ENCODE assay signal across 21 cellular contexts in genomic region chr1:108048311-108049082, GRCh38.
DNase-seq lines count a peak whose midpoint lies in the region; ATAC-seq and TF ChIP-seq lines count a peak whose summit lies in the region.
"Had no signal": no experiment of that assay in that cellular context is flagged by ENCODE, and none has a peak within 500 bp of the region (broad histone marks: within the 10 kb centered on the region; RNA-seq: fewer than 3 reads in every experiment).

No MANE protein-coding gene starts in this region.

- DNase-seq in breast epithelium (ENCODE audit: low spot score in 2 of 2) (no peak), MCF 10A (ENCODE audit: unreplicated experiment) (no peak), PC-3 (no peak), immature natural killer cell (no peak), upper lobe of right lung (no peak), right atrium auricular region (ENCODE audit: low spot score) (no peak)
- no peak for DNase-seq in activated CD4-positive, alpha-beta T cell treated with anti-CD3 and anti-CD28 coated beads, Interleukin-2, amount 10 ng/mL, durations not matched to agents 7 days and 5 days
- no peak for DNase-seq in CD8-positive, alpha-beta memory T cell
- DNase-seq: Caco-2, GOT3, IMR-90, Karpas-422, NCI-H1105, NCI-H2081, NCI-H2171, NCI-H524 treated with DMSO at 0.1 percent for 48 hours, NCI-H82, Peyer's patch, SJCRH30 had no signal

- intact Hi-C loops in breast epithelium (cut with DNase I; ENCODE audit: low total_unique reads) (loop anchor here (2.0 kb wide), 1 partner anchor 46 kb away; no protein-coding TSS in a partner anchor), MCF 10A (cut with micrococcal nuclease) (no loop called here), PC-3 (cut with micrococcal nuclease) (loop anchor here (1.0 to 5.0 kb wide), 2 partner anchors 34 to 77 kb away; no protein-coding TSS in a partner anchor), upper lobe of right lung (cut with DNase I) (no loop called here)

- 0 out of 2 replicates have a peak overlapping the region, but pooled peaks have one; percentile 22 for H3K4me2 ChIP-seq in PC-3 (ENCODE audit: low read length)

- POLR2A ChIA-PET in MCF 10A (lab: Yijun Ruan, JAX), result interaction anchor here (0.6 kb wide), 1 partner anchor 458 kb away, joined by 3 read pairs; no protein-coding TSS in a partner anchor
- POLR2A ChIA-PET in PC-3 (lab: Charles Lee; ENCODE audit: unreplicated experiment), result no interaction called here
- POLR2A ChIA-PET in activated CD4-positive, alpha-beta T cell treated with anti-CD3 and anti-CD28 coated beads, Interleukin-2, amount 10 ng/mL, durations not matched to agents 7 days and 5 days (lab: Charles Lee), result no interaction called here
- POLR2A ChIA-PET in CD8-positive, alpha-beta memory T cell (lab: Charles Lee), result no interaction called here

- H3K9me2 ChIP-seq in PC-3 (replicated peaks; ENCODE audit: low read length), result no peaks in the 10 kb centered on the region

- ATAC-seq in PC-3 (no peak), upper lobe of right lung (peak; percentile 10)

- H3K9me3 ChIP-seq in breast epithelium (no peaks in the 10 kb centered on the region), PC-3 (ENCODE audit: low read length) (no peaks in the 10 kb centered on the region), upper lobe of right lung (no peaks in the 10 kb centered on the region), right atrium auricular region (no peaks in the 10 kb centered on the region)
- no peaks in the 10 kb centered on the region for H3K9me3 ChIP-seq in CD8-positive, alpha-beta memory T cell (ENCODE audit: low read length)
- H3K9me3 ChIP-seq: Caco-2, Peyer's patch, SJCRH30 had no signal

- no peak for TF ChIP-seq POLR2A in breast epithelium (IDR thresholded peaks at IDR 0.05)

- no peak overlapping the region for H3K4me3 ChIP-seq in breast epithelium
- H3K4me3 ChIP-seq in PC-3 (ENCODE audit: low read length), result no peak overlapping the region
- H3K4me3 ChIP-seq in upper lobe of right lung, result no peak overlapping the region
- no peak overlapping the region for H3K4me3 ChIP-seq in right atrium auricular region
- H3K4me3 ChIP-seq in CD8-positive, alpha-beta memory T cell (ENCODE audit: low read length), result no peak overlapping the region
- H3K4me3 ChIP-seq: MG63, Peyer's patch, SJCRH30 had no signal

- no peaks in the 10 kb centered on the region for H3K79me2 ChIP-seq in PC-3 (ENCODE audit: low read length)

- H3K27ac ChIP-seq in breast epithelium (peak overlapping the region; percentile 75 to 77), PC-3 (ENCODE audit: low read length) (no peak overlapping the region), upper lobe of right lung (no peak overlapping the region), right atrium auricular region (peak overlapping the region in 1 of 2 donors; percentile 30)
- H3K27ac ChIP-seq in CD8-positive, alpha-beta memory T cell (ENCODE audit: low read depth, low read length), result no peak overlapping the region
- H3K27ac ChIP-seq: Peyer's patch, SJCRH30 had no signal

- TF ChIP-seq CTCF in breast epithelium (IDR thresholded peaks at IDR 0.05) (no peak), MCF 10A (IDR thresholded peaks at IDR 0.05; ENCODE audit: unreplicated experiment) (no peak), PC-3 (conservative IDR thresholded peaks at IDR 0.05; ENCODE audit: low read depth, low read length) (no peak), upper lobe of right lung (IDR thresholded peaks at IDR 0.05) (no peak), right atrium auricular region (IDR thresholded peaks at IDR 0.05) (no peak)

- H2AFZ ChIP-seq in PC-3 (ENCODE audit: low read length), result no peak overlapping the region

- peaks cover 4 to 6% of the 10 kb centered on the region in 2 donors for H3K4me1 ChIP-seq in breast epithelium
- peaks cover 24% of the 10 kb centered on the region for H3K4me1 ChIP-seq in PC-3 (ENCODE audit: insufficient read depth, low read length)
- peaks cover 31% of the 10 kb centered on the region for H3K4me1 ChIP-seq in upper lobe of right lung
- peaks cover 0 to 47% of the 10 kb centered on the region in 2 donors for H3K4me1 ChIP-seq in right atrium auricular region
- peaks cover 38% of the 10 kb centered on the region for H3K4me1 ChIP-seq in CD8-positive, alpha-beta memory T cell (ENCODE audit: insufficient read depth, low read length)

- no peaks in the 10 kb centered on the region for H3K36me3 ChIP-seq in breast epithelium
- H3K36me3 ChIP-seq in PC-3 (ENCODE audit: low read depth, low read length), result no peaks in the 10 kb centered on the region
- no peaks in the 10 kb centered on the region for H3K36me3 ChIP-seq in upper lobe of right lung
- no peaks in the 10 kb centered on the region for H3K36me3 ChIP-seq in right atrium auricular region
- no peaks in the 10 kb centered on the region for H3K36me3 ChIP-seq in CD8-positive, alpha-beta memory T cell (ENCODE audit: insufficient read depth, low read length)
- H3K36me3 ChIP-seq: MG63, Peyer's patch, SJCRH30 had no signal

- H3K4me3 Mint-ChIP-seq in MCF 10A (ENCODE audit: unreplicated experiment) (no peak overlapping the region), immature natural killer cell (peak overlapping the region; percentile 4 to 65 (median 54))
- no peak overlapping the region for H3K4me3 Mint-ChIP-seq in activated CD4-positive, alpha-beta T cell treated with anti-CD3 and anti-CD28 coated beads, Interleukin-2, amount 10 ng/mL, durations not matched to agents 7 days and 5 days
- no peak overlapping the region for H3K4me3 Mint-ChIP-seq in CD8-positive, alpha-beta memory T cell

- H3F3A ChIP-seq in PC-3 (ENCODE audit: low read length, unreplicated experiment), result no peaks in the 10 kb centered on the region

- H4K20me1 ChIP-seq in PC-3 (ENCODE audit: low read length), result no peaks in the 10 kb centered on the region

- H3K27me3 Mint-ChIP-seq in MCF 10A (ENCODE audit: insufficient read depth, unreplicated experiment) (no peaks in the 10 kb centered on the region), immature natural killer cell (ENCODE audit: low read depth in 3 of 3) (peaks cover 0 to 4% (median 1%) of the 10 kb centered on the region in 3 donors)
- H3K27me3 Mint-ChIP-seq in activated CD4-positive, alpha-beta T cell treated with anti-CD3 and anti-CD28 coated beads, Interleukin-2, amount 10 ng/mL, durations not matched to agents 7 days and 5 days, result no peaks in the 10 kb centered on the region
- H3K27me3 Mint-ChIP-seq in CD8-positive, alpha-beta memory T cell, result peaks cover 2 to 26% of the 10 kb centered on the region in 2 donors

- H3K9me3 Mint-ChIP-seq in MCF 10A (ENCODE audit: unreplicated experiment), result no peaks in the 10 kb centered on the region
- peaks cover 0 to 5% (median 0%) of the 10 kb centered on the region in 6 donors for H3K9me3 Mint-ChIP-seq in immature natural killer cell
- H3K9me3 Mint-ChIP-seq in activated CD4-positive, alpha-beta T cell treated with anti-CD3 and anti-CD28 coated beads, Interleukin-2, amount 10 ng/mL, durations not matched to agents 7 days and 5 days, result peaks cover 2% of the 10 kb centered on the region
- no peaks in the 10 kb centered on the region for H3K9me3 Mint-ChIP-seq in CD8-positive, alpha-beta memory T cell

- H3K9ac ChIP-seq in PC-3 (ENCODE audit: low read length), result no peak overlapping the region

- CTCF ChIA-PET in MCF 10A (lab: Yijun Ruan, JAX) (interaction anchor here (1.4 kb wide), 1 partner anchor 10 kb away, joined by 5 read pairs; no protein-coding TSS in a partner anchor), PC-3 (lab: Charles Lee) (interaction anchor here (1.5 kb wide), 1 partner anchor 14 kb away, joined by 7 read pairs; no protein-coding TSS in a partner anchor)
- CTCF ChIA-PET in activated CD4-positive, alpha-beta T cell treated with anti-CD3 and anti-CD28 coated beads, Interleukin-2, amount 10 ng/mL, durations not matched to agents 7 days and 5 days (lab: Charles Lee), result interaction anchor here (1.1 to 3.4 kb wide), 2 partner anchors 10 to 15 kb away, joined by 4 to 7 read pairs; no protein-coding TSS in a partner anchor
- CTCF ChIA-PET in CD8-positive, alpha-beta memory T cell (lab: Charles Lee), result no interaction called here

- BruUV-seq in MCF 10A (replicated peaks; lab: Mats Ljungman, UMichigan) (no TSS peak), PC-3 (replicated peaks; lab: Mats Ljungman, UMichigan) (no TSS peak)

- no peaks in the 10 kb centered on the region for H3K36me3 Mint-ChIP-seq in MCF 10A (ENCODE audit: insufficient read depth, unreplicated experiment)
- H3K36me3 Mint-ChIP-seq in immature natural killer cell, result peaks cover 0 to 7% (median 0%) of the 10 kb centered on the region in 3 donors
- H3K36me3 Mint-ChIP-seq in activated CD4-positive, alpha-beta T cell treated with anti-CD3 and anti-CD28 coated beads, Interleukin-2, amount 10 ng/mL, durations not matched to agents 7 days and 5 days (ENCODE audit: low read depth), result peaks cover 3% of the 10 kb centered on the region
- H3K36me3 Mint-ChIP-seq in CD8-positive, alpha-beta memory T cell, result peaks cover 0 to 7% (median 0%) of the 10 kb centered on the region in 3 donors
- H3K36me3 Mint-ChIP-seq: CD4-positive, CD25-positive, alpha-beta regulatory T cell had no signal

- H3K4me1 Mint-ChIP-seq in MCF 10A (ENCODE audit: insufficient read depth, unreplicated experiment) (peaks cover 30% of the 10 kb centered on the region), immature natural killer cell (peaks cover 18 to 20% of the 10 kb centered on the region in 2 donors)
- peaks cover 15% of the 10 kb centered on the region for H3K4me1 Mint-ChIP-seq in activated CD4-positive, alpha-beta T cell treated with anti-CD3 and anti-CD28 coated beads, Interleukin-2, amount 10 ng/mL, durations not matched to agents 7 days and 5 days
- H3K4me1 Mint-ChIP-seq in CD8-positive, alpha-beta memory T cell, result peaks cover 0 to 32% (median 20%) of the 10 kb centered on the region in 3 donors

- H3K27ac Mint-ChIP-seq in MCF 10A (ENCODE audit: low read depth, unreplicated experiment), result no peak overlapping the region
- H3K27ac Mint-ChIP-seq in immature natural killer cell, result peak overlapping the region in 1 of 6 donors; percentile 43
- H3K27ac Mint-ChIP-seq in activated CD4-positive, alpha-beta T cell treated with anti-CD3 and anti-CD28 coated beads, Interleukin-2, amount 10 ng/mL, durations not matched to agents 7 days and 5 days, result no peak overlapping the region
- peak overlapping the region in 1 of 8 donors; percentile 9 for H3K27ac Mint-ChIP-seq in CD8-positive, alpha-beta memory T cell

- no peaks in the 10 kb centered on the region for H3K27me3 ChIP-seq in breast epithelium
- no peaks in the 10 kb centered on the region for H3K27me3 ChIP-seq in PC-3 (ENCODE audit: low read length)
- no peaks in the 10 kb centered on the region for H3K27me3 ChIP-seq in upper lobe of right lung
- H3K27me3 ChIP-seq in right atrium auricular region, result no peaks in the 10 kb centered on the region
- no peaks in the 10 kb centered on the region for H3K27me3 ChIP-seq in CD8-positive, alpha-beta memory T cell (ENCODE audit: insufficient read depth, low read length, poor library complexity, severe bottlenecking)
- H3K27me3 ChIP-seq: MG63, Peyer's patch, SJCRH30 had no signal

Comparison
In these comparisons a context has a peak if more than half of its experiments do, and no peak if none do; other contexts are left out.
1. intact Hi-C loops: an anchor here in breast epithelium (2.0 kb wide) and PC-3 (1.0 to 5.0 kb wide); none called in MCF 10A and upper lobe of right lung.
2. H3K27ac ChIP-seq: peak in breast epithelium (2 of 2); none in PC-3 (single experiment), upper lobe of right lung (single experiment) and CD8-positive, alpha-beta memory T cell (single experiment).
3. H3K4me3 Mint-ChIP-seq: peak in immature natural killer cell (5 of 5); none in MCF 10A (single experiment), activated CD4-positive, alpha-beta T cell treated with anti-CD3 and anti-CD28 coated beads, Interleukin-2, amount 10 ng/mL, durations not matched to agents 7 days and 5 days (single experiment) and CD8-positive, alpha-beta memory T cell (0 of 7).